In genomic region chr4:99403380-99404194, GRCh38 we compare ENCODE assay signal across 8 cellular contexts. TPM values are rescaled to one million over a fixed set of nuclear protein-coding genes. Genes with fewer than 3 reads are reported as not detected.
DNase-seq lines count a peak whose midpoint lies in the region; ATAC-seq and TF ChIP-seq lines count a peak whose summit lies in the region.

No MANE protein-coding gene starts in this region.

- H3K27ac Mint-ChIP-seq in activated CD4-positive, alpha-beta T cell treated with anti-CD3 and anti-CD28 coated beads, Interleukin-2, amount 10 ng/mL, durations not matched to agents 24 days and 14 days = no peak overlapping the region

- H3K4me3 ChIP-seq in epithelial cell of proximal tubule (ENCODE audit: low read depth, low read length) (peak overlapping the region; percentile 38), subcutaneous abdominal adipose tissue (ENCODE audit: low read depth in 1 of 5, low read length in 5 of 5) (no peak overlapping the region)

- peaks cover 3% of the 10 kb centered on the region for H3K27me3 Mint-ChIP-seq in activated CD4-positive, alpha-beta T cell treated with anti-CD3 and anti-CD28 coated beads, Interleukin-2, amount 10 ng/mL, durations not matched to agents 24 days and 14 days

- H3K4me1 ChIP-seq in subcutaneous abdominal adipose tissue (ENCODE audit: control insufficient read depth in 5 of 5, insufficient read depth in 5 of 5, low read length in 5 of 5) = peaks cover 3 to 43% (median 31%) of the 10 kb centered on the region in 5 donors

- peak overlapping the region in 3 of 5 donors; percentile 8 to 86 (median 63) for H3K9ac ChIP-seq in subcutaneous abdominal adipose tissue (ENCODE audit: low read length in 5 of 5)

- ATAC-seq in GM19351 (IDR thresholded peaks at IDR 0.05; ENCODE audit: unreplicated experiment) (peak; percentile 52), HG03064 (IDR thresholded peaks at IDR 0.05; ENCODE audit: low read depth, unreplicated experiment) (peak; percentile 64), esophagus mucosa (no peak)

- TF ChIP-seq CTCF in epithelial cell of proximal tubule (conservative IDR thresholded peaks at IDR 0.05; ENCODE audit: low read depth, low read length) = no peak

- H3K4me3 Mint-ChIP-seq in activated CD4-positive, alpha-beta T cell treated with anti-CD3 and anti-CD28 coated beads, Interleukin-2, amount 10 ng/mL, durations not matched to agents 24 days and 14 days = no peak overlapping the region

- H3K36me3 ChIP-seq in subcutaneous abdominal adipose tissue (ENCODE audit: control insufficient read depth in 5 of 5, insufficient read depth in 5 of 5, low read length in 5 of 5) = no peaks in the 10 kb centered on the region

- no peaks in the 10 kb centered on the region for H3K9me3 Mint-ChIP-seq in activated CD4-positive, alpha-beta T cell treated with anti-CD3 and anti-CD28 coated beads, Interleukin-2, amount 10 ng/mL, durations not matched to agents 24 days and 14 days

- no peaks in the 10 kb centered on the region for H3K9me3 ChIP-seq in subcutaneous abdominal adipose tissue (ENCODE audit: control insufficient read depth in 5 of 5, low read length in 5 of 5)

- intact Hi-C loops in activated CD4-positive, alpha-beta T cell treated with anti-CD3 and anti-CD28 coated beads, Interleukin-2, amount 10 ng/mL, durations not matched to agents 24 days and 14 days (cut with micrococcal nuclease) = loop anchor here (2.0 kb wide), 1 partner anchor 409 kb away; the partner anchor contains the start of gene METAP1

- no peaks in the 10 kb centered on the region for H3K27me3 ChIP-seq in subcutaneous abdominal adipose tissue (ENCODE audit: control insufficient read depth in 5 of 5, insufficient read depth in 4 of 5, low read length in 5 of 5)

- DNase-seq in epithelial cell of proximal tubule (ENCODE audit: low read depth) (peak; percentile 63), LoVo (ENCODE audit: low spot score) (no peak), NCI-H2196 (lab: John Stamatoyannopoulos, UW; ENCODE audit: unreplicated experiment) (no peak)
- no peak for DNase-seq in activated CD4-positive, alpha-beta T cell treated with anti-CD3 and anti-CD28 coated beads, Interleukin-2, amount 10 ng/mL, durations not matched to agents 24 days and 14 days

- H3K36me3 Mint-ChIP-seq in activated CD4-positive, alpha-beta T cell treated with anti-CD3 and anti-CD28 coated beads, Interleukin-2, amount 10 ng/mL, durations not matched to agents 24 days and 14 days (ENCODE audit: low read depth) = no peaks in the 10 kb centered on the region

- H3K27ac ChIP-seq in subcutaneous abdominal adipose tissue (ENCODE audit: low read depth, low read length) = peak overlapping the region; percentile 94

- peaks cover 12% of the 10 kb centered on the region for H3K4me1 Mint-ChIP-seq in activated CD4-positive, alpha-beta T cell treated with anti-CD3 and anti-CD28 coated beads, Interleukin-2, amount 10 ng/mL, durations not matched to agents 24 days and 14 days

RNA-seq across cellular contexts. Expression of gene ADH7, which starts 31.6 kb away (rescaled TPM):
- total RNA-seq in epithelial cell of proximal tubule (not detected in 2 replicates), esophagus mucosa (120 TPM)
- total RNA-seq in activated CD4-positive, alpha-beta T cell treated with anti-CD3 and anti-CD28 coated beads, Interleukin-2, amount 10 ng/mL, durations not matched to agents 24 days and 14 days = not detected in 2 replicates

RNA-seq across cellular contexts. Expression of gene ADH1C, which starts 51.0 kb away (rescaled TPM):
- total RNA-seq in epithelial cell of proximal tubule (not detected in 2 replicates), esophagus mucosa (0.64 TPM)
- total RNA-seq in activated CD4-positive, alpha-beta T cell treated with anti-CD3 and anti-CD28 coated beads, Interleukin-2, amount 10 ng/mL, durations not matched to agents 24 days and 14 days = not detected in 2 replicates

Comparison
In these comparisons a context has a peak if more than half of its experiments do, and no peak if none do; other contexts are left out.
1. RNA of gene ADH7, which starts 31.6 kb away (total RNA-seq): 120 TPM in esophagus mucosa (single experiment); not detected in epithelial cell of proximal tubule and not detected in activated CD4-positive, alpha-beta T cell treated with anti-CD3 and anti-CD28 coated beads, Interleukin-2, amount 10 ng/mL, durations not matched to agents 24 days and 14 days; every median in the first group is over 100 times any median in the second.